9 cellular contexts compared by ENCODE assay signal in the genomic region with DNA sequence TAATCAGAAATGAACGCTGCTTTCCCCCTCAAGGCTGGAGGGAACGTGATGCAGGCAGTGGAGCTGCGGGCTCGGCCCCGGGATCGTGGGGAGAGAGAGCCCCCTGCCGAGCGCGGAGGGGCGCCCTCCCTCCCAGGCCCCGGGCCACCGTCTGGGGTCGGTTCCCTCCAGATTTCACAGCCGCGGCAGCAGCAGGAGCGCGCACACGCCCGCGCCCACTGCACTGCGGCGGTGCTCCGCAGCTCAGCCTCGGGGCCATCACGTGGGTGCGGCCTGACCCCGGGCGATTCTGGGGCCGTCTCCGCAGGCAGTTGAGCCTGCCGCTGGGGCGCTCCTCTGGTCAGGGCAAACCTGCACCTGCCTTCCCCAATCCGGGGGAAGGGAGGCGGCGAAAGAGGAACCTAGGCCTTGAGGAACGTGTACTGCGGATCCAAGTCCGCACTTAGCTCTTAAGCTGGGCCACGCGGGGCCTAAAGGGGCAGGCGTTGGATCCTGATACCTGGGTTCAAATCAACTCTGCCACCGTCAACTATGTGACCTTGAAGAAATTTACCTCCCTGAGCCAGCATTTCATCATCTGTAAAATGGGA. TPM values are rescaled to one million over a fixed set of nuclear protein-coding genes. Genes with fewer than 3 reads are reported as not detected.
DNase-seq lines count a peak whose midpoint lies in the region; ATAC-seq and TF ChIP-seq lines count a peak whose summit lies in the region.
"Had no signal": no experiment of that assay in that cellular context is flagged by ENCODE, and none has a peak within 500 bp of the region (broad histone marks: within the 10 kb centered on the region; RNA-seq: fewer than 3 reads in every experiment).

No MANE protein-coding gene starts in this region.

- TF ChIP-seq POLR2A in ovary (IDR thresholded peaks at IDR 0.05): no peak

- H3K27me3 Mint-ChIP-seq in IgD-negative memory B cell: peaks cover 7% of the 10 kb centered on the region

- peaks cover 2% of the 10 kb centered on the region for H3K4me1 ChIP-seq in ovary (ENCODE audit: insufficient read depth)

- 7 to 16% (median 11%) methylated on average over 28 to 42 of the region's 42 CpGs for WGBS in ovary, 3 donors

- H3K36me3 ChIP-seq in ovary: no peaks in the 10 kb centered on the region

- no peaks in the 10 kb centered on the region for H3K27me3 ChIP-seq in ovary

- no peak overlapping the region for H3K27ac Mint-ChIP-seq in IgD-negative memory B cell
- H3K27ac Mint-ChIP-seq in activated naive CD4-positive, alpha-beta T cell treated with anti-CD3 and anti-CD28 coated beads, Interleukin-2, amount 50 U/mL, for 72 hours: no peak overlapping the region

- peak overlapping the region; percentile 31 for H3K4me3 ChIP-seq in ovary

- peak overlapping the region; percentile 69 to 76 (median 75) for H3K4me3 Mint-ChIP-seq in IgD-negative memory B cell

- no peak overlapping the region for H3K27ac ChIP-seq in ovary

- H3K9me3 Mint-ChIP-seq in IgD-negative memory B cell: no peaks in the 10 kb centered on the region
- H3K9me3 Mint-ChIP-seq in activated naive CD4-positive, alpha-beta T cell treated with anti-CD3 and anti-CD28 coated beads, Interleukin-2, amount 50 U/mL, for 72 hours: no peaks in the 10 kb centered on the region

- peaks cover 27 to 38% (median 29%) of the 10 kb centered on the region in 3 donors for H3K4me1 Mint-ChIP-seq in IgD-negative memory B cell

- in situ Hi-C loops in ACHN (cut with HindIII; ENCODE audit: low pct_ligation_motif_present, low pct_unique_long_range_greater_than_20kb, low sequenced_read_pairs): no loop called here

- H3K9me3 ChIP-seq in ovary: no peaks in the 10 kb centered on the region

- TF ChIP-seq CTCF in ovary (IDR thresholded peaks at IDR 0.05): no peak

- no peaks in the 10 kb centered on the region for H3K36me3 Mint-ChIP-seq in IgD-negative memory B cell
- H3K36me3 Mint-ChIP-seq in activated naive CD4-positive, alpha-beta T cell treated with anti-CD3 and anti-CD28 coated beads, Interleukin-2, amount 50 U/mL, for 72 hours: peaks cover 0 to 4% of the 10 kb centered on the region in 2 donors

- no peak for TF ChIP-seq EP300 in ovary (IDR thresholded peaks at IDR 0.05)

- DNase-seq in CMK (ENCODE audit: low read depth) (peak; percentile 32), left cardiac atrium (peak; percentile 64), ovary (peak in 3 of 5 donors; percentile 35 to 58 (median 42)), ACHN (no peak)
- DNase-seq in activated naive CD4-positive, alpha-beta T cell treated with anti-CD3 and anti-CD28 coated beads, Interleukin-2, amount 50 U/mL, for 72 hours (ENCODE audit: low spot score in 2 of 2): peak in 1 of 2 donors; percentile 26
- DNase-seq in activated effector memory CD4-positive, alpha-beta T cell treated with anti-CD3 and anti-CD28 coated beads, Interleukin-2, amount 50 U/mL, for 16 hours: no peak

- ATAC-seq in GM19438 (IDR thresholded peaks at IDR 0.05; ENCODE audit: low read depth, unreplicated experiment) (peak; percentile 81), left cardiac atrium (peak; percentile 80 to 84)
- peak; percentile 71 to 76 for ATAC-seq in activated naive CD4-positive, alpha-beta T cell treated with anti-CD3 and anti-CD28 coated beads, Interleukin-2, amount 50 U/mL, for 72 hours

- intact Hi-C loops in left cardiac atrium (cut with DNase I): no loop called here
- intact Hi-C loops in ovary (cut with DNase I): loop anchor here in 1 of 4 donors (5.0 kb wide), 1 partner anchor 1497 kb away; no protein-coding TSS in a partner anchor

RNA-seq across cellular contexts. Expression of a gene that starts 9.4 kb away (rescaled TPM):
- 32.3 TPM for polyA plus RNA-seq in IgD-negative memory B cell
- 100 to 1,000 TPM in 1 of 2 donors, 10 to 100 TPM in 1; 69.7 to 101 TPM for total RNA-seq in activated naive CD4-positive, alpha-beta T cell treated with anti-CD3 and anti-CD28 coated beads, Interleukin-2, amount 50 U/mL, for 72 hours
- 10 to 100 TPM; 79.9 to 85.5 TPM for total RNA-seq in left cardiac atrium
- total RNA-seq in ovary: 10 to 100 TPM; 42.1 to 69.8 (median 52.9) TPM
- polyA plus RNA-seq in ovary: 10 to 100 TPM; 39.0 to 43.4 TPM

RNA-seq across cellular contexts. Expression of a gene that starts 36.0 kb away (rescaled TPM):
- 0.10 TPM for polyA plus RNA-seq in IgD-negative memory B cell
- under 1 TPM in 1 of 2 donors, not detected in 1; 0.56 TPM for total RNA-seq in activated naive CD4-positive, alpha-beta T cell treated with anti-CD3 and anti-CD28 coated beads, Interleukin-2, amount 50 U/mL, for 72 hours
- total RNA-seq in left cardiac atrium: 10 to 100 TPM; 20.7 to 36.0 TPM
- 10 to 100 TPM in 2 of 7 donors, 1 to 10 TPM in 5; 3.2 to 13.8 (median 8.8) TPM for total RNA-seq in ovary
- 1 to 10 TPM; 4.1 to 7.0 TPM for polyA plus RNA-seq in ovary

RNA-seq across cellular contexts. Expression of a gene that starts 43.8 kb away (rescaled TPM):
- polyA plus RNA-seq in IgD-negative memory B cell (0.29 TPM), ovary (10 to 100 TPM in 1 of 2 donors, 1 to 10 TPM in 1; 1.6 to 11.1 TPM)
- under 1 TPM; 0.60 to 0.73 TPM for total RNA-seq in activated naive CD4-positive, alpha-beta T cell treated with anti-CD3 and anti-CD28 coated beads, Interleukin-2, amount 50 U/mL, for 72 hours
- total RNA-seq in left cardiac atrium (1 to 10 TPM; 5.4 to 10.0 TPM), ovary (1 to 10 TPM in 5 of 7 donors, under 1 TPM in 2; 0.61 to 3.6 (median 2.1) TPM)
- total RNA-seq: RPMI7951 had no signal

RNA-seq across cellular contexts. Expression of a gene that starts 54.7 kb away (rescaled TPM):
- 29.4 TPM for polyA plus RNA-seq in IgD-negative memory B cell
- total RNA-seq in activated naive CD4-positive, alpha-beta T cell treated with anti-CD3 and anti-CD28 coated beads, Interleukin-2, amount 50 U/mL, for 72 hours: 10 to 100 TPM; 29.4 to 38.5 TPM
- total RNA-seq in left cardiac atrium: 10 to 100 TPM; 71.8 to 87.4 TPM
- 10 to 100 TPM; 26.0 to 55.4 (median 42.6) TPM for total RNA-seq in ovary
- 10 to 100 TPM; 28.7 to 74.9 TPM for polyA plus RNA-seq in ovary

Comparison
In these comparisons a context has a peak if more than half of its experiments do, and no peak if none do; other contexts are left out.
1. DNase-seq: peak in CMK (single experiment), left cardiac atrium (single experiment) and ovary (3 of 5); none in activated effector memory CD4-positive, alpha-beta T cell treated with anti-CD3 and anti-CD28 coated beads, Interleukin-2, amount 50 U/mL, for 16 hours (single experiment) and ACHN (single experiment).
2. Peak in every context shown above with its lines, with median percentiles within 50 percentile points of each other: ATAC-seq.